In the genomic region with DNA sequence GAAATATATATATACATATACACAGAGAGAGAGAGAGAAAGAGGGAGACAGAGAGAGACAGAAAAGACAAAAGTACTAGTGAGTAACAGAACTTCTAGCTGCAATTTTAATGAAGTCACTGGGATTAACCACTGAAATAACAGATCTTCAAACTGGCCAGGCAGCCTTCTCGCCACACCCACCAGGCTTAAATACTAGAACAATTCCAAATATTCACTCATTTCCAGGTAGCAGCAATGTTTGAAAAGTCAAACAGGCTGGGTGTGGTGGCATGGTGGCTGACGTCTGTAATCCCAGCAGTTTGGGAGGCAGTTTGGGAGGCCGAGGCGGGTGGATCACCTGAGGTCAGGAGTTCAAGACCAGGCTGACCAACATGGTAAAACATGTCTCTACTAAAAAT, we compare ENCODE assay signal across 1 cellular context.
TF ChIP-seq lines count a peak whose summit lies in the region.

No MANE protein-coding gene starts in this region.

TF ChIP-seq in IMR-90, 13 proteins besides CTCF, POLR2A, EP300 and RAD21:
- TF ChIP-seq NFE2L2 (IDR thresholded peaks at IDR 0.05; ENCODE audit: low read depth, low read length), result no peak
- no peak for TF ChIP-seq BHLHE40 (IDR thresholded peaks at IDR 0.05; ENCODE audit: low read depth, low read length)
- TF ChIP-seq RFX5 (IDR thresholded peaks at IDR 0.05; ENCODE audit: low read depth, low read length), result no peak
- no peak for TF ChIP-seq MAZ (IDR thresholded peaks at IDR 0.05; ENCODE audit: borderline replicate concordance, low read depth, low read length)
- no peak for TF ChIP-seq RCOR1 (IDR thresholded peaks at IDR 0.05; ENCODE audit: insufficient replicate concordance, low read length)
- TF ChIP-seq MXI1 (IDR thresholded peaks at IDR 0.05; ENCODE audit: borderline replicate concordance, low read depth, low read length), result no peak
- no peak for TF ChIP-seq SMC3 (IDR thresholded peaks at IDR 0.05; ENCODE audit: low read depth, low read length)
- no peak for TF ChIP-seq MAFK (IDR thresholded peaks at IDR 0.05; ENCODE audit: low read depth, low read length)
- no peak for TF ChIP-seq CEBPB (IDR thresholded peaks at IDR 0.05; ENCODE audit: low read depth, low read length)
- no peak for TF ChIP-seq FOS (IDR thresholded peaks at IDR 0.05; ENCODE audit: low read depth, low read length)
- TF ChIP-seq, protein P1, sequence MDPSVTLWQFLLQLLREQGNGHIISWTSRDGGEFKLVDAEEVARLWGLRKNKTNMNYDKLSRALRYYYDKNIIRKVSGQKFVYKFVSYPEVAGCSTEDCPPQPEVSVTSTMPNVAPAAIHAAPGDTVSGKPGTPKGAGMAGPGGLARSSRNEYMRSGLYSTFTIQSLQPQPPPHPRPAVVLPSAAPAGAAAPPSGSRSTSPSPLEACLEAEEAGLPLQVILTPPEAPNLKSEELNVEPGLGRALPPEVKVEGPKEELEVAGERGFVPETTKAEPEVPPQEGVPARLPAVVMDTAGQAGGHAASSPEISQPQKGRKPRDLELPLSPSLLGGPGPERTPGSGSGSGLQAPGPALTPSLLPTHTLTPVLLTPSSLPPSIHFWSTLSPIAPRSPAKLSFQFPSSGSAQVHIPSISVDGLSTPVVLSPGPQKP (IDR thresholded peaks at IDR 0.05; ENCODE audit: borderline replicate concordance, low read depth, low read length), result no peak
- TF ChIP-seq, protein P2, sequence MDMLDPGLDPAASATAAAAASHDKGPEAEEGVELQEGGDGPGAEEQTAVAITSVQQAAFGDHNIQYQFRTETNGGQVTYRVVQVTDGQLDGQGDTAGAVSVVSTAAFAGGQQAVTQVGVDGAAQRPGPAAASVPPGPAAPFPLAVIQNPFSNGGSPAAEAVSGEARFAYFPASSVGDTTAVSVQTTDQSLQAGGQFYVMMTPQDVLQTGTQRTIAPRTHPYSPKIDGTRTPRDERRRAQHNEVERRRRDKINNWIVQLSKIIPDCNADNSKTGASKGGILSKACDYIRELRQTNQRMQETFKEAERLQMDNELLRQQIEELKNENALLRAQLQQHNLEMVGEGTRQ (IDR thresholded peaks at IDR 0.05; ENCODE audit: low read depth, low read length), result no peak
